Comparison of ENCODE assay signal across 21 cellular contexts in the genomic region with DNA sequence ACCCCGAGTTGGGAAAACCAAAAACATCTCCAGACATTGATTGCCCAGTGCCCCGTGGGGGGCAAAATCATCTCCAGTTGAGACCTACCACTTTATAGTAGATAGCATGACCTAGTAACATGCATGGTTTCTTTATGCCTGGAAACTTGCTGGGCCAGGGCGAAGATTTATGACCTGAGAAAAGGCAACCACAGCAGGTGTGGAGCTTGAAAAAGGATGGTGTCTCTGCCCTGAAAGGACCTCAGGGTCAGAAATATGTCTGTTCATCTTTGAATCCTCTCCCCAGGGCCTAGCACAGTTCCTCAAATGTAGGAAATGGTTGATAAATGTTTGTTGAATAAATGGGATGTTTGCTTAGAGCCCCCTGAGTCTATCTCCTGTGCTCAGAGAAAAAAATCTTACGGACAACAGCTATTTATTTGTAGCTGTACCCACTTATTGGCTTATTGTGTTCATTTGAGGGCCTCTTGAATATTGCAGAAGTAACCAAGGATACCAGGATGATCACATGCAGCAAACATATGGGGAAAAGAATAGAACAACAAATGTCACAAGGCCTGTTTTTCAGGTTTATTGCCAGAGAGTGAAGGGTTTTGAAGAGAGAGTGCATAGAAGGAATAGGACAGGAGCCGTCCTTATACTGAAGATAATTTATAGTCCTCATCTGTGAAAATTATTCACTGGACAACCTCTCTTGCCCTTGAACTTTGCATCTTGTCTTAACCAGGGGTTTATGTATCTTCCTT.
DNase-seq lines count a peak whose midpoint lies in the region; ATAC-seq and TF ChIP-seq lines count a peak whose summit lies in the region.
"Had no signal": no experiment of that assay in that cellular context is flagged by ENCODE, and none has a peak within 500 bp of the region (broad histone marks: within the 10 kb centered on the region; RNA-seq: fewer than 3 reads in every experiment).

No MANE protein-coding gene starts in this region.

- CTCF ChIA-PET in Caco-2 (lab: Charles Lee), result no interaction called here
- CTCF ChIA-PET in activated CD4-positive, alpha-beta memory T cell treated with anti-CD3 and anti-CD28 coated beads, Interleukin-2, amount 10 ng/mL, durations not matched to agents 7 days and 5 days (lab: Charles Lee), result no interaction called here

- ATAC-seq in GM21381 (IDR thresholded peaks at IDR 0.05; ENCODE audit: unreplicated experiment) (peak; percentile 55), foreskin keratinocyte (no peak)
- ATAC-seq: activated CD8-positive, alpha-beta memory T cell treated with anti-CD3 and anti-CD28 coated beads, Interleukin-2, amount 10 ng/mL, durations not matched to agents 7 days and 5 days; activated T-helper 17 cell treated with anti-CD3 and anti-CD28 coated beads, Interleukin-2, amount 50 U/mL, for 72 hours; left lung had no signal

- BruUV-seq in Caco-2 (replicated peaks; lab: Mats Ljungman, UMichigan), result no TSS peak

- POLR2A ChIA-PET in Caco-2 (lab: Charles Lee), result no interaction called here
- POLR2A ChIA-PET in activated CD4-positive, alpha-beta memory T cell treated with anti-CD3 and anti-CD28 coated beads, Interleukin-2, amount 10 ng/mL, durations not matched to agents 7 days and 5 days (lab: Charles Lee), result no interaction called here

- H3K27ac ChIP-seq in foreskin keratinocyte, result peak overlapping the region; percentile 98
- H3K27ac ChIP-seq: left lung, neural progenitor cell, sigmoid colon, testis had no signal

- no peaks in the 10 kb centered on the region for H3K27me3 Mint-ChIP-seq in Caco-2 (ENCODE audit: insufficient read depth, unreplicated experiment)
- H3K27me3 Mint-ChIP-seq in activated CD4-positive, alpha-beta memory T cell treated with anti-CD3 and anti-CD28 coated beads, Interleukin-2, amount 10 ng/mL, durations not matched to agents 7 days and 5 days, result no peaks in the 10 kb centered on the region
- H3K27me3 Mint-ChIP-seq: activated naive CD8-positive, alpha-beta T cell treated with anti-CD3 and anti-CD28 coated beads for 36 hours; activated T-helper 17 cell treated with anti-CD3 and anti-CD28 coated beads, Interleukin-2, amount 50 U/mL, for 72 hours; CD4-positive, alpha-beta T cell had no signal

- H3K9me3 Mint-ChIP-seq in Caco-2 (ENCODE audit: unreplicated experiment), result peaks cover 15% of the 10 kb centered on the region
- H3K9me3 Mint-ChIP-seq in activated CD4-positive, alpha-beta memory T cell treated with anti-CD3 and anti-CD28 coated beads, Interleukin-2, amount 10 ng/mL, durations not matched to agents 7 days and 5 days, result no peaks in the 10 kb centered on the region
- H3K9me3 Mint-ChIP-seq: activated naive CD8-positive, alpha-beta T cell treated with anti-CD3 and anti-CD28 coated beads for 36 hours; activated T-helper 17 cell treated with anti-CD3 and anti-CD28 coated beads, Interleukin-2, amount 50 U/mL, for 72 hours; CD4-positive, alpha-beta T cell; H9; neural progenitor cell had no signal

- H3K4me1 ChIP-seq in Caco-2, result peaks cover 69% of the 10 kb centered on the region
- H3K4me1 ChIP-seq in foreskin keratinocyte, result peaks cover 33% of the 10 kb centered on the region
- H3K4me1 ChIP-seq: left lung, sigmoid colon, testis had no signal

- intact Hi-C loops in Caco-2 (cut with micrococcal nuclease; ENCODE audit: unreplicated experiment), result no loop called here

- DNase-seq in Caco-2, result peak in 1 of 2 experiments; percentile 35
- DNase-seq in NCI-H510A treated with DMSO at 0.1 percent for 48 hours (lab: John Stamatoyannopoulos, UW), result peak; percentile 78
- DNase-seq in foreskin keratinocyte, result no peak
- no peak for DNase-seq in MV-4-11 (lab: John Stamatoyannopoulos, UW)
- no peak for DNase-seq in activated CD4-positive, alpha-beta memory T cell treated with anti-CD3 and anti-CD28 coated beads, Interleukin-2, amount 10 ng/mL, durations not matched to agents 7 days and 5 days
- no peak for DNase-seq in C1 segment of cervical spinal cord (lab: John Stamatoyannopoulos, UW)
- DNase-seq in MG63, result no peak
- DNase-seq: activated CD8-positive, alpha-beta memory T cell treated with anti-CD3 and anti-CD28 coated beads, Interleukin-2, amount 10 ng/mL, durations not matched to agents 7 days and 5 days; activated naive CD8-positive, alpha-beta T cell treated with anti-CD3 and anti-CD28 coated beads for 36 hours; CD4-positive, alpha-beta T cell; H9; left lung; NCI-H146; NCI-H524 treated with DMSO at 0.1 percent for 48 hours; sigmoid colon; SW 1271; testis had no signal

- H3K36me3 ChIP-seq in Caco-2 (ENCODE audit: control insufficient read depth, insufficient read depth, low read length), result no peaks in the 10 kb centered on the region
- no peaks in the 10 kb centered on the region for H3K36me3 ChIP-seq in MG63
- H3K36me3 ChIP-seq: heart left ventricle, left lung, neural progenitor cell, sigmoid colon had no signal

- no peaks in the 10 kb centered on the region for H3K27me3 ChIP-seq in Caco-2 (replicated peaks; ENCODE audit: control insufficient read depth, insufficient read depth, low read length)
- no peaks in the 10 kb centered on the region for H3K27me3 ChIP-seq in foreskin keratinocyte
- H3K27me3 ChIP-seq in MG63, result no peaks in the 10 kb centered on the region
- H3K27me3 ChIP-seq: heart left ventricle, left lung, neural progenitor cell, sigmoid colon, testis had no signal

- H3K27ac Mint-ChIP-seq in Caco-2 (ENCODE audit: unreplicated experiment), result peak overlapping the region; percentile 97
- H3K27ac Mint-ChIP-seq in activated CD4-positive, alpha-beta memory T cell treated with anti-CD3 and anti-CD28 coated beads, Interleukin-2, amount 10 ng/mL, durations not matched to agents 7 days and 5 days, result no peak overlapping the region
- H3K27ac Mint-ChIP-seq: activated CD8-positive, alpha-beta memory T cell treated with anti-CD3 and anti-CD28 coated beads, Interleukin-2, amount 10 ng/mL, durations not matched to agents 7 days and 5 days; activated naive CD8-positive, alpha-beta T cell treated with anti-CD3 and anti-CD28 coated beads for 36 hours; activated T-helper 17 cell treated with anti-CD3 and anti-CD28 coated beads, Interleukin-2, amount 50 U/mL, for 72 hours; CD4-positive, alpha-beta T cell; H9; neural progenitor cell had no signal

- no peak overlapping the region for H3K4me3 ChIP-seq in Caco-2 (ENCODE audit: low read depth, low read length)
- H3K4me3 ChIP-seq in MG63, result no peak overlapping the region
- H3K4me3 ChIP-seq: heart left ventricle, left lung, neural progenitor cell, sigmoid colon, testis had no signal

- TF ChIP-seq CTCF in Caco-2 (IDR thresholded peaks at IDR 0.05; ENCODE audit: insufficient read depth in 1 of 2, low read depth in 1 of 2, low read length in 1 of 2, severe bottlenecking in 1 of 2, unreplicated experiment in 1 of 2), result no peak
- TF ChIP-seq CTCF in foreskin keratinocyte (conservative IDR thresholded peaks at IDR 0.05), result no peak

- peaks cover 5% of the 10 kb centered on the region for H3K36me3 Mint-ChIP-seq in Caco-2 (ENCODE audit: insufficient read depth, unreplicated experiment)
- no peaks in the 10 kb centered on the region for H3K36me3 Mint-ChIP-seq in activated CD4-positive, alpha-beta memory T cell treated with anti-CD3 and anti-CD28 coated beads, Interleukin-2, amount 10 ng/mL, durations not matched to agents 7 days and 5 days (ENCODE audit: low read depth)
- H3K36me3 Mint-ChIP-seq: activated CD8-positive, alpha-beta memory T cell treated with anti-CD3 and anti-CD28 coated beads, Interleukin-2, amount 10 ng/mL, durations not matched to agents 7 days and 5 days; activated naive CD8-positive, alpha-beta T cell treated with anti-CD3 and anti-CD28 coated beads for 36 hours; neural progenitor cell had no signal

- peaks cover 44% of the 10 kb centered on the region for H3K4me1 Mint-ChIP-seq in Caco-2 (ENCODE audit: low read depth, unreplicated experiment)
- H3K4me1 Mint-ChIP-seq in activated CD4-positive, alpha-beta memory T cell treated with anti-CD3 and anti-CD28 coated beads, Interleukin-2, amount 10 ng/mL, durations not matched to agents 7 days and 5 days, result no peaks in the 10 kb centered on the region
- H3K4me1 Mint-ChIP-seq: activated T-helper 17 cell treated with anti-CD3 and anti-CD28 coated beads, Interleukin-2, amount 50 U/mL, for 72 hours had no signal

- H3K4me3 Mint-ChIP-seq in Caco-2 (ENCODE audit: unreplicated experiment), result no peak overlapping the region
- no peak overlapping the region for H3K4me3 Mint-ChIP-seq in activated CD4-positive, alpha-beta memory T cell treated with anti-CD3 and anti-CD28 coated beads, Interleukin-2, amount 10 ng/mL, durations not matched to agents 7 days and 5 days
- H3K4me3 Mint-ChIP-seq: activated CD8-positive, alpha-beta memory T cell treated with anti-CD3 and anti-CD28 coated beads, Interleukin-2, amount 10 ng/mL, durations not matched to agents 7 days and 5 days; activated naive CD8-positive, alpha-beta T cell treated with anti-CD3 and anti-CD28 coated beads for 36 hours; activated T-helper 17 cell treated with anti-CD3 and anti-CD28 coated beads, Interleukin-2, amount 50 U/mL, for 72 hours; CD4-positive, alpha-beta T cell; H9; neural progenitor cell had no signal

- H3K9me3 ChIP-seq in Caco-2, result no peaks in the 10 kb centered on the region
- H3K9me3 ChIP-seq in MG63, result no peaks in the 10 kb centered on the region
- H3K9me3 ChIP-seq: heart left ventricle, left lung, sigmoid colon, testis had no signal
